ENCODE assay signal across 24 cellular contexts in genomic region chr11:18485905-18486528, GRCh38. TPM values are rescaled to one million over a fixed set of nuclear protein-coding genes. Genes with fewer than 3 reads are reported as not detected.
A peak's percentile ranks its signal among the peaks of the same experiment; 100 is the strongest.
DNase-seq lines count a peak whose midpoint lies in the region; ATAC-seq and TF ChIP-seq lines count a peak whose summit lies in the region.
"Had no signal": no experiment of that assay in that cellular context is flagged by ENCODE, and none has a peak within 500 bp of the region (broad histone marks: within the 10 kb centered on the region; RNA-seq: fewer than 3 reads in every experiment).

No MANE protein-coding gene starts in this region.

- H3K36me3 ChIP-seq in GM06990 (ENCODE audit: control insufficient read depth, insufficient read depth, low read length) = peaks cover 9% of the 10 kb centered on the region

- peak; percentile 18 for DNase-seq in GM06990 (ENCODE audit: extremely low read depth, insufficient read length)
- peak; percentile 47 for DNase-seq in GM13977 (ENCODE audit: low spot score)
- no peak for DNase-seq in posterior cingulate gyrus
- no peak for DNase-seq in foreskin keratinocyte
- no peak for DNase-seq in DMS53 (lab: John Stamatoyannopoulos, UW)
- DNase-seq: activated CD8-positive, alpha-beta memory T cell treated with anti-CD3 and anti-CD28 coated beads, Interleukin-2, amount 10 ng/mL, durations not matched to agents 7 days and 5 days; activated effector memory CD4-positive, alpha-beta T cell treated with Interleukin-2 at 50 U/mL for 16 hours; caudate nucleus; CD4-positive, alpha-beta T cell; DMS153; esophagus squamous epithelium; mucosa of descending colon; NCI-H1417; NCI-H748 treated with DMSO at 0.1 percent for 48 hours; PC-3; right cardiac atrium; SJCRH30; WERI-Rb-1 had no signal

- H3K27ac ChIP-seq in foreskin keratinocyte = no peak overlapping the region
- H3K27ac ChIP-seq: esophagus squamous epithelium, left lung, SJCRH30, WERI-Rb-1 had no signal

- intact Hi-C loops in posterior cingulate gyrus (cut with DNase I) = no loop called here

- H3K4me1 ChIP-seq in foreskin keratinocyte = no peaks in the 10 kb centered on the region
- H3K4me1 ChIP-seq: SJCRH30 had no signal

- H3K27me3 ChIP-seq in GM06990 (replicated peaks; ENCODE audit: control insufficient read depth, insufficient read depth, low read length) = no peaks in the 10 kb centered on the region
- H3K27me3 ChIP-seq in foreskin keratinocyte = no peaks in the 10 kb centered on the region
- H3K27me3 ChIP-seq: esophagus squamous epithelium, left lung, SJCRH30 had no signal

- in situ Hi-C loops in GM13977 (cut with MboI; ENCODE audit: low pct_unique_long_range_greater_than_20kb, low sequenced_read_pairs, unreplicated experiment) = no loop called here

- ATAC-seq in GM21529 (IDR thresholded peaks at IDR 0.05; ENCODE audit: unreplicated experiment) (peak; percentile 75), HG03432 (IDR thresholded peaks at IDR 0.05; ENCODE audit: unreplicated experiment) (peak; percentile 56), GM18870 (IDR thresholded peaks at IDR 0.05; ENCODE audit: unreplicated experiment) (no peak), foreskin keratinocyte (no peak)
- ATAC-seq: activated CD8-positive, alpha-beta memory T cell treated with anti-CD3 and anti-CD28 coated beads, Interleukin-2, amount 10 ng/mL, durations not matched to agents 7 days and 5 days; left lung; mucosa of descending colon; PC-3; right cardiac atrium had no signal

- TF ChIP-seq CTCF in GM06990 (IDR thresholded peaks at IDR 0.05; ENCODE audit: insufficient read depth, low read length, poor library complexity, severe bottlenecking) = no peak
- no peak for TF ChIP-seq CTCF in GM13977 (IDR thresholded peaks at IDR 0.05; ENCODE audit: extremely low read depth, insufficient read depth, missing control alignments)
- TF ChIP-seq CTCF in foreskin keratinocyte (conservative IDR thresholded peaks at IDR 0.05) = no peak

- H3K4me3 ChIP-seq in GM06990 (replicated peaks; ENCODE audit: low read depth, low read length) = no peak overlapping the region
- H3K4me3 ChIP-seq: esophagus squamous epithelium, left lung, mucosa of descending colon, SJCRH30 had no signal

RNA-seq across cellular contexts. Expression of gene LDHAL6A, which starts 30.4 kb away (rescaled TPM):
- total RNA-seq in foreskin keratinocyte = not detected in 2 replicates
- not detected in 2 replicates for polyA plus RNA-seq in foreskin keratinocyte
- total RNA-seq: activated CD8-positive, alpha-beta memory T cell treated with anti-CD3 and anti-CD28 coated beads, Interleukin-2, amount 10 ng/mL, durations not matched to agents 7 days and 5 days; CD4-positive, alpha-beta T cell; esophagus squamous epithelium; left lung; LHCN-M2; mucosa of descending colon; PC-3; SJCRH30; ureter had no signal

RNA-seq across cellular contexts. Expression of gene TSG101, which starts 40.7 kb away (rescaled TPM):
- total RNA-seq in foreskin keratinocyte = 64.9 and 70.2 TPM in 2 replicates
- polyA plus RNA-seq in foreskin keratinocyte = 52.7 and 56.9 TPM in 2 replicates

Comparison
In these comparisons a context has a peak if more than half of its experiments do, and no peak if none do; other contexts are left out.
1. DNase-seq: peak in GM06990 (single experiment) and GM13977 (single experiment); none in posterior cingulate gyrus (0 of 10), foreskin keratinocyte (0 of 2) and DMS53 (single experiment).
2. ATAC-seq: peak in GM21529 (single experiment) and HG03432 (single experiment); none in GM18870 (single experiment) and foreskin keratinocyte (single experiment).